Comparison of ENCODE assay signal across 8 cellular contexts in genomic region chrX:118974088-118974907, GRCh38. TPM values are rescaled to one million over a fixed set of nuclear protein-coding genes. Genes with fewer than 3 reads are reported as not detected.
DNase-seq lines count a peak whose midpoint lies in the region; ATAC-seq and TF ChIP-seq lines count a peak whose summit lies in the region.

Gene LONRF3 (plus strand): TSS chrX:118974618. CDS start chrX:118974781, 163 bp downstream.

- intact Hi-C loops in left ventricle myocardium superior (cut with micrococcal nuclease): no loop called here
- intact Hi-C loops in psoas muscle (cut with DNase I): loop anchor here (2.0 to 10.0 kb wide), 2 partner anchors 109 kb away; no protein-coding TSS in a partner anchor
- intact Hi-C loops in vagina (cut with DNase I): no loop called here

- 0 to 47% (median 1%) methylated on average over 28 to 45 of the region's 45 CpGs for WGBS in psoas muscle, 3 donors

- H3K36me3 ChIP-seq in psoas muscle (ENCODE audit: insufficient read depth in 1 of 2, low read depth in 1 of 2) (peaks cover 0 to 19% of the 10 kb centered on the region in 2 donors), vagina (no peaks in the 10 kb centered on the region)

- H3K4me1 ChIP-seq in psoas muscle: no peaks in the 10 kb centered on the region
- peaks cover 16% of the 10 kb centered on the region for H3K4me1 ChIP-seq in vagina

- H3K27ac ChIP-seq in psoas muscle: peak within 1 kb of the TSS; percentile 97
- H3K27ac ChIP-seq in vagina: peak within 1 kb of the TSS; percentile 69

- peak in 1 of 2 donors; percentile 91 for TF ChIP-seq POLR2A in vagina (IDR thresholded peaks at IDR 0.05)

- ATAC-seq in HG03135 (IDR thresholded peaks at IDR 0.05; ENCODE audit: unreplicated experiment) (peak; percentile 25), left ventricle myocardium superior (peak; percentile 74), psoas muscle (peak; percentile 55 to 75 (median 59))

- DNase-seq in AG20443 (ENCODE audit: low spot score) (peak; percentile 64), SW 1271 (lab: John Stamatoyannopoulos, UW) (peak; percentile 12 to 13), amygdala (lab: John Stamatoyannopoulos, UW) (peak in 50 of 56 donors; percentile 0 to 76 (median 24)), left ventricle myocardium superior (peak; percentile 82), psoas muscle (peak; percentile 77 to 87), vagina (ENCODE audit: extremely low spot score in 2 of 2) (peak in 1 of 2 donors; percentile 72), NCI-H446 treated with DMSO at 0.1 percent for 48 hours (lab: John Stamatoyannopoulos, UW) (no peak)

- H3K27me3 ChIP-seq in psoas muscle (ENCODE audit: insufficient read depth in 3 of 3, low read length in 2 of 3): peaks cover 0 to 15% (median 0%) of the 10 kb centered on the region in 3 donors
- no peaks in the 10 kb centered on the region for H3K27me3 ChIP-seq in vagina

- H3K9me3 ChIP-seq in psoas muscle (no peaks in the 10 kb centered on the region), vagina (no peaks in the 10 kb centered on the region)

- H3K4me3 ChIP-seq in psoas muscle (peak within 1 kb of the TSS; percentile 85), vagina (peak within 1 kb of the TSS; percentile 52 to 54)

- TF ChIP-seq CTCF in psoas muscle (IDR thresholded peaks at IDR 0.05) (no peak), vagina (IDR thresholded peaks at IDR 0.05) (no peak)

RNA-seq across cellular contexts. Expression of gene LONRF3, which starts in this region (rescaled TPM):
- total RNA-seq in left ventricle myocardium superior: 4.2 TPM
- total RNA-seq in psoas muscle: 10 to 100 TPM in 3 of 4 donors, 1 to 10 TPM in 1; 9.4 to 55.8 (median 27.3) TPM
- polyA plus RNA-seq in psoas muscle: 10 to 100 TPM in 2 of 3 donors, 1 to 10 TPM in 1; 8.4 to 20.2 (median 15.5) TPM
- total RNA-seq in vagina: 9.8 TPM

Comparison
In these comparisons a context has a peak if more than half of its experiments do, and no peak if none do; other contexts are left out.
1. intact Hi-C loops: an anchor here in psoas muscle (2.0 to 10.0 kb wide); none called in left ventricle myocardium superior and vagina.